9 cellular contexts compared by ENCODE assay signal in genomic region chr11:71863978-71864627, GRCh38. TPM values are rescaled to one million over a fixed set of nuclear protein-coding genes. Genes with fewer than 3 reads are reported as not detected.
DNase-seq lines count a peak whose midpoint lies in the region; ATAC-seq, FAIRE-seq and TF ChIP-seq lines count a peak whose summit lies in the region.
"Not testable (repeated sequence)": the region's sequence is repeated elsewhere in the genome, so short reads cannot be mapped to it uniquely, and the experiment has no call there.
"Had no signal": no experiment of that assay in that cellular context is flagged by ENCODE, and none has a peak within 500 bp of the region (broad histone marks: within the 10 kb centered on the region; RNA-seq: fewer than 3 reads in every experiment).

No MANE protein-coding gene starts in this region.

- TF ChIP-seq RAD21 in HCT116 (IDR thresholded peaks at IDR 0.05; ENCODE audit: low read depth) (peak; percentile 53), HepG2 (CRISPR knock-in tag; IDR thresholded peaks at IDR 0.05) (peak; percentile 66)

- TF ChIP-seq POLR2A in HCT116 (IDR thresholded peaks at IDR 0.05; ENCODE audit: borderline replicate concordance, extremely low read depth, insufficient read depth, insufficient read length); erythroblast (IDR thresholded peaks at IDR 0.05; ENCODE audit: low read length); HepG2 (IDR thresholded peaks at IDR 0.05; ENCODE audit: insufficient read depth in 1 of 2, low read depth in 2 of 2, low read length in 2 of 2): not testable (repeated sequence)

- H3K36me3 Mint-ChIP-seq in Calu3 (ENCODE audit: insufficient read depth, unreplicated experiment); activated T-cell treated with anti-CD3 and anti-CD28 coated beads, Interleukin-2, amount 50 U/mL, for 4 hours (ENCODE audit: insufficient read depth): not testable (repeated sequence)

- H3K27ac Mint-ChIP-seq in Calu3 (ENCODE audit: unreplicated experiment) = not testable (repeated sequence)

- not testable (repeated sequence) for TF ChIP-seq EP300 in HepG2 (IDR thresholded peaks at IDR 0.05; ENCODE audit: low read depth in 2 of 2, low read length in 2 of 2); HepG2 (CRISPR knock-in tag; IDR thresholded peaks at IDR 0.05; ENCODE audit: borderline replicate concordance)

- POLR2A ChIA-PET in HCT116 (lab: Charles Lee); HepG2 (lab: Yijun Ruan, JAX): not testable (repeated sequence)

- FAIRE-seq in HepG2 (lab: Jason Lieb, UNC) = not testable (repeated sequence)

- peak; percentile 65 for DNase-seq in Calu3
- DNase-seq in HCT116 (ENCODE audit: low read depth, low spot score) = peak; percentile 68
- DNase-seq in NCI-H146 treated with DMSO at 0.1 percent for 48 hours (lab: John Stamatoyannopoulos, UW; ENCODE audit: unreplicated experiment) = peak; percentile 2
- DNase-seq in RPMI7951 (ENCODE audit: low read depth) = peak; percentile 64
- not testable (repeated sequence) for DNase-seq in activated T-cell treated with anti-CD3 and anti-CD28 coated beads, Interleukin-2, amount 50 U/mL, for 4 hours
- peak; percentile 78 to 86 for DNase-seq in erythroblast (lab: John Stamatoyannopoulos, UW)
- peak; percentile 80 for DNase-seq in HepG2 (ENCODE audit: low spot score)
- peak in 2 of 3 donors; percentile 6 to 29 for DNase-seq in stimulated activated CD4-positive, alpha-beta T cell treated with anti-CD3 and anti-CD28 coated beads, Interleukin-12 subunit alpha, Interleukin-12 subunit beta, amount 100 ng/mL, for 48 hours (ENCODE audit: low read depth in 2 of 3, low spot score in 1 of 3)

- CTCF ChIA-PET in Calu3 (lab: Charles Lee) = interaction anchor here (0.7 kb wide), 1 partner anchor 76 kb away, joined by 3 read pairs; no protein-coding TSS in a partner anchor
- CTCF ChIA-PET in HCT116 (lab: Charles Lee) = interaction anchor here (0.8 kb wide), 2 partner anchors 22 to 64 kb away, joined by 3 read pairs; partner anchors contain the start of gene XNDC1N
- CTCF ChIA-PET in HepG2 (lab: Yijun Ruan, JAX; ENCODE audit: low intra/inter-chr PET ratio, low total read pairs) = interaction anchor here (1.0 to 1.5 kb wide), 2 partner anchors 24 to 114 kb away, joined by 4 read pairs; no protein-coding TSS in a partner anchor

- H3K9me2 ChIP-seq in HCT116 (ENCODE audit: insufficient read depth) = not testable (repeated sequence)

- not testable (repeated sequence) for H3K4me1 ChIP-seq in HCT116 (ENCODE audit: control insufficient read depth in 1 of 2, insufficient read depth in 2 of 2, low read length in 2 of 2); HepG2 (ENCODE audit: insufficient read depth, low read length)

- not testable (repeated sequence) for H2AFZ ChIP-seq in HCT116 (ENCODE audit: low read depth, low read length, poor library complexity, severe bottlenecking); HepG2 (ENCODE audit: low read length)

- intact Hi-C loops in Calu3 (cut with micrococcal nuclease; ENCODE audit: unreplicated experiment); HCT116 (cut with micrococcal nuclease): not testable (repeated sequence)
- intact Hi-C loops in HepG2 (cut with micrococcal nuclease; ENCODE audit: unreplicated experiment) = loop anchor here (2.0 to 10.0 kb wide), 2 partner anchors 25 to 61 kb away; partner anchors contain the start of genes RNF121 and XNDC1N

- 44% methylated on average over 3 of the region's 3 CpGs for WGBS in HepG2 (ENCODE audit: low lambda C conversion rate)

- not testable (repeated sequence) for H3K9me3 Mint-ChIP-seq in Calu3 (ENCODE audit: low read depth, unreplicated experiment); activated T-cell treated with anti-CD3 and anti-CD28 coated beads, Interleukin-2, amount 50 U/mL, for 4 hours

- not testable (repeated sequence) for H3K36me3 ChIP-seq in HCT116 (ENCODE audit: control insufficient read depth in 1 of 2, insufficient read depth in 2 of 2, low read length in 2 of 2); HepG2 (replicated peaks in 1 of 2; ENCODE audit: control insufficient read depth in 1 of 2, insufficient read depth in 2 of 2, low read length in 2 of 2)

- BruUV-seq in Calu3 (replicated peaks; lab: Mats Ljungman, UMichigan); HCT116 (replicated peaks; lab: Mats Ljungman, UMichigan); HepG2 (replicated peaks; lab: Mats Ljungman, UMichigan): not testable (repeated sequence)

- H3K79me2 ChIP-seq in HCT116 (ENCODE audit: insufficient read depth, low read length); HepG2 (ENCODE audit: insufficient read depth, low read length): not testable (repeated sequence)

- H3K4me3 ChIP-seq in HCT116 (replicated peaks in 1 of 2; ENCODE audit: low read depth in 1 of 2, low read length in 2 of 2); HepG2 (replicated peaks in 1 of 3; ENCODE audit: insufficient read depth in 1 of 3, low read depth in 2 of 3, low read length in 3 of 3): not testable (repeated sequence)

- H3K4me3 Mint-ChIP-seq in Calu3 (ENCODE audit: low read depth, unreplicated experiment); activated T-cell treated with anti-CD3 and anti-CD28 coated beads, Interleukin-2, amount 50 U/mL, for 4 hours: not testable (repeated sequence)

- H3K27ac ChIP-seq in HCT116 (ENCODE audit: low read depth, low read length); HepG2 (ENCODE audit: extremely low read length, insufficient read depth, low read length): not testable (repeated sequence)

- H4K20me1 ChIP-seq in HCT116 (ENCODE audit: insufficient read depth); HepG2 (ENCODE audit: insufficient read depth, low read length): not testable (repeated sequence)

- H3K4me1 Mint-ChIP-seq in Calu3 (ENCODE audit: low read depth, unreplicated experiment); activated T-cell treated with anti-CD3 and anti-CD28 coated beads, Interleukin-2, amount 50 U/mL, for 4 hours (ENCODE audit: low read depth): not testable (repeated sequence)

- H3K4me2 ChIP-seq in HCT116 (ENCODE audit: low read length); HepG2 (ENCODE audit: low read depth, low read length): not testable (repeated sequence)

- H3K27me3 ChIP-seq in HCT116 (ENCODE audit: insufficient read depth, low read length); HepG2 (ENCODE audit: control insufficient read depth in 1 of 2, insufficient read depth in 2 of 2, low read length in 2 of 2): not testable (repeated sequence)

- TF ChIP-seq CTCF in Calu3 (IDR thresholded peaks at IDR 0.05; ENCODE audit: unreplicated experiment) = peak; percentile 86
- peak; percentile 57 to 97 (median 75) for TF ChIP-seq CTCF in HCT116 (IDR thresholded peaks at IDR 0.05 in 2 of 3, conservative IDR thresholded peaks at IDR 0.05 in 1 of 3; ENCODE audit: borderline replicate concordance in 1 of 3, insufficient read depth in 1 of 3, low read depth in 2 of 3, low read length in 2 of 3)
- peak; percentile 85 for TF ChIP-seq CTCF in HepG2 (CRISPR knock-in tag; IDR thresholded peaks at IDR 0.05)

- in situ Hi-C loops in HepG2 (cut with HindIII; ENCODE audit: extremely low pct_ligation_motif_present, low pct_unique_long_range_greater_than_20kb) = not testable (repeated sequence)

- H3K9me3 ChIP-seq in HCT116 (ENCODE audit: control insufficient read depth in 1 of 2, insufficient read depth in 1 of 2, low read depth in 1 of 2, low read length in 2 of 2); HepG2 (ENCODE audit: low read length): not testable (repeated sequence)

- H3K9ac ChIP-seq in HCT116 (ENCODE audit: low read length); HepG2 (ENCODE audit: insufficient read depth, low read depth, low read length): not testable (repeated sequence)

- not testable (repeated sequence) for H3K27me3 Mint-ChIP-seq in Calu3 (ENCODE audit: unreplicated experiment); activated T-cell treated with anti-CD3 and anti-CD28 coated beads, Interleukin-2, amount 50 U/mL, for 4 hours (ENCODE audit: low read depth)

- RAD21 ChIA-PET in HCT116 (lab: Charles Lee; ENCODE audit: low non-redundant PET in 1 of 2, low total read pairs in 2 of 2, uncharacterized antibody in 2 of 2, unreplicated experiment in 2 of 2) = not testable (repeated sequence)

- peak; percentile 100 for ATAC-seq in HCT116
- peak; percentile 35 to 62 for ATAC-seq in activated T-cell treated with anti-CD3 and anti-CD28 coated beads, Interleukin-2, amount 50 U/mL, for 4 hours
- peak; percentile 89 for ATAC-seq in HepG2

RNA-seq across cellular contexts. Expression of gene DEFB131B, which starts 14.2 kb away (rescaled TPM):
- not detected in 2 replicates for total RNA-seq in Calu3 (2022)
- total RNA-seq in HCT116 (2021; ENCODE audit: unreplicated experiment) = not detected
- not detected in 2 replicates for polyA plus RNA-seq in HCT116 (2012)
- total RNA-seq in RPMI7951 (2014; rRNA removed; shearing (Covaris generic)) = not detected in 2 replicates
- total RNA-seq in activated T-cell treated with anti-CD3 and anti-CD28 coated beads, Interleukin-2, amount 50 U/mL, for 4 hours = not detected
- not detected in 2 replicates for total RNA-seq in HepG2 (2016; rRNA removed; fragmentation: Illumina TruSeq; extraction: Trizol)
- total RNA-seq in HepG2 (2016; cell fraction: cytosol; rRNA removed; fragmentation: Illumina TruSeq; extraction: Trizol; ENCODE audit: low read depth) = not detected in 2 replicates
- total RNA-seq in HepG2 (2016; cell fraction: insoluble cytoplasmic fraction; rRNA removed; fragmentation: Illumina TruSeq; extraction: Trizol) = not detected in 2 replicates
- total RNA-seq in HepG2 (2016; cell fraction: membrane; rRNA removed; fragmentation: Illumina TruSeq; extraction: Trizol) = not detected in 2 replicates
- total RNA-seq in HepG2 (2016; cell fraction: nucleus; rRNA removed; fragmentation: Illumina TruSeq; extraction: Trizol) = not detected in 2 replicates
- not detected in 2 replicates for polyA plus RNA-seq in HepG2 (2011; rRNA removed)
- not detected in 2 replicates for polyA plus RNA-seq in HepG2 (2011; cell fraction: cytosol; rRNA removed)
- not detected in 2 replicates for polyA plus RNA-seq in HepG2 (2011; cell fraction: nucleus; rRNA removed)
- polyA plus RNA-seq in HepG2 (2012) = not detected in 2 replicates
- not detected in 2 replicates for polyA plus RNA-seq in HepG2 (2016; cell fraction: cytosol; fragmentation: Illumina TruSeq; extraction: Trizol; ENCODE audit: low read depth)
- not detected in 2 replicates for polyA plus RNA-seq in HepG2 (2016; cell fraction: insoluble cytoplasmic fraction; fragmentation: Illumina TruSeq; extraction: Trizol; ENCODE audit: low read depth)
- not detected in 2 replicates for polyA plus RNA-seq in HepG2 (2016; cell fraction: membrane; fragmentation: Illumina TruSeq; extraction: Trizol; ENCODE audit: low read depth)
- not detected in 2 replicates for polyA plus RNA-seq in HepG2 (2016; cell fraction: nucleus; fragmentation: Illumina TruSeq; extraction: Trizol; ENCODE audit: insufficient read depth, low read depth)
- not detected in 2 replicates for polyA minus RNA-seq in HepG2 (2011; rRNA and poly(A)+ RNA removed; ENCODE audit: low replicate concordance)
- not detected in 2 replicates for polyA minus RNA-seq in HepG2 (2011; cell fraction: cytosol; rRNA and poly(A)+ RNA removed)
- polyA minus RNA-seq in HepG2 (2011; cell fraction: nucleus; rRNA and poly(A)+ RNA removed) = not detected in 2 replicates
- total RNA-seq: Right ventricle myocardium inferior had no signal

RNA-seq across cellular contexts. Expression of gene DEFB108B, which starts 31.1 kb away (rescaled TPM):
- total RNA-seq in Calu3 (2022) (not detected in 2 replicates), HCT116 (2021; ENCODE audit: unreplicated experiment) (not detected), HepG2 (2016; rRNA removed; fragmentation: Illumina TruSeq; extraction: Trizol) (not detected in 2 replicates)
- not detected in 2 replicates for polyA plus RNA-seq in HCT116 (2012)
- total RNA-seq in RPMI7951 (2014; rRNA removed; shearing (Covaris generic)) = not detected in 2 replicates
- not detected for total RNA-seq in activated T-cell treated with anti-CD3 and anti-CD28 coated beads, Interleukin-2, amount 50 U/mL, for 4 hours
- total RNA-seq in HepG2 (2016; cell fraction: cytosol; rRNA removed; fragmentation: Illumina TruSeq; extraction: Trizol; ENCODE audit: low read depth) = not detected in 2 replicates
- total RNA-seq in HepG2 (2016; cell fraction: insoluble cytoplasmic fraction; rRNA removed; fragmentation: Illumina TruSeq; extraction: Trizol) = not detected in 2 replicates
- total RNA-seq in HepG2 (2016; cell fraction: membrane; rRNA removed; fragmentation: Illumina TruSeq; extraction: Trizol) = not detected in 2 replicates
- total RNA-seq in HepG2 (2016; cell fraction: nucleus; rRNA removed; fragmentation: Illumina TruSeq; extraction: Trizol) = not detected in 2 replicates
- not detected in 2 replicates for polyA plus RNA-seq in HepG2 (2011; rRNA removed)
- not detected in 2 replicates for polyA plus RNA-seq in HepG2 (2011; cell fraction: cytosol; rRNA removed)
- not detected in 2 replicates for polyA plus RNA-seq in HepG2 (2011; cell fraction: nucleus; rRNA removed)
- not detected in 2 replicates for polyA plus RNA-seq in HepG2 (2012)
- not detected in 2 replicates for polyA plus RNA-seq in HepG2 (2016; cell fraction: cytosol; fragmentation: Illumina TruSeq; extraction: Trizol; ENCODE audit: low read depth)
- polyA plus RNA-seq in HepG2 (2016; cell fraction: insoluble cytoplasmic fraction; fragmentation: Illumina TruSeq; extraction: Trizol; ENCODE audit: low read depth) = not detected in 2 replicates
- not detected in 2 replicates for polyA plus RNA-seq in HepG2 (2016; cell fraction: membrane; fragmentation: Illumina TruSeq; extraction: Trizol; ENCODE audit: low read depth)
- polyA plus RNA-seq in HepG2 (2016; cell fraction: nucleus; fragmentation: Illumina TruSeq; extraction: Trizol; ENCODE audit: insufficient read depth, low read depth) = not detected in 2 replicates
- not detected in 2 replicates for polyA minus RNA-seq in HepG2 (2011; rRNA and poly(A)+ RNA removed; ENCODE audit: low replicate concordance)
- not detected in 2 replicates for polyA minus RNA-seq in HepG2 (2011; cell fraction: cytosol; rRNA and poly(A)+ RNA removed)
- polyA minus RNA-seq in HepG2 (2011; cell fraction: nucleus; rRNA and poly(A)+ RNA removed) = not detected in 2 replicates
- total RNA-seq: Right ventricle myocardium inferior had no signal

Comparison
In these comparisons a context has a peak if more than half of its experiments do, and no peak if none do; other contexts are left out.
1. ATAC-seq: peak in every context shown above with its lines; median percentile 100 in HCT116; 89 in HepG2; 48 in activated T-cell treated with anti-CD3 and anti-CD28 coated beads, Interleukin-2, amount 50 U/mL, for 4 hours.